29 cellular contexts compared by ENCODE assay signal in the genomic region with DNA sequence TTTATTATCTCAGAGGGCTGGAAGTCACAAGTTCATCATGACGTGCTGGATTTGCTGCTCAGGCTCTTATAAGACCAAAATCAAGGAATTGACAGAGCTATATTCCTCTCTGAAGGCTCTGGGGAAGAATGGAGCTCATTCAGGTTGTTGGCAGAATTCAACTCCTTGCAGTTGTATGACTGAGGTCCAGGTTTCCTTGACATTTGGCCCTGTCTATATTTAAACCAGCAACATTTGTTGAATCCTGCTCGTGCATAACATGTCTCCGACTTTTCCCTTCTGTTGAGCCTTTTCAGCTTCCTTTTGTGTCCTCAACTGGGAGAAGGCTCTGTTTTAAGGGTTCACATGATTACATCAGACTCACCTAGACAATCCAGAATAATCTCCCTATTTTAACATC.
"Had no signal": no experiment of that assay in that cellular context is flagged by ENCODE, and none has a peak within 500 bp of the region (broad histone marks: within the 10 kb centered on the region; RNA-seq: fewer than 3 reads in every experiment).

No MANE protein-coding gene starts in this region.

- H3K4me1 Mint-ChIP-seq: naive B cell; naive thymus-derived CD8-positive, alpha-beta T cell; nephron progenitor cell; stimulated activated effector memory CD8-positive, alpha-beta T cell treated with anti-CD3 and anti-CD28 coated beads, Interleukin-12 subunit alpha, Interleukin-12 subunit beta, amount 100 ng/mL, for 72 hours; stimulated activated naive B cell treated with anti-CD40 and anti-IgM and Interleukin-4, amounts not matched to agents 10 μg/mL and 1 μg/mL and 100 μg/mL, for 72 hours; stimulated activated naive CD8-positive, alpha-beta T cell treated with anti-CD3 and anti-CD28 coated beads, Interleukin-15, amount 100 ng/mL, for 72 hours had no signal

- H3K27ac Mint-ChIP-seq: naive thymus-derived CD8-positive, alpha-beta T cell; natural killer cell treated with Interleukin-12 subunit alpha and Interleukin-12 subunit beta and Interleukin-15 and Interleukin-18, amount 100 ng/mL, for 72 hours; nephron progenitor cell; neural progenitor cell; progenitor cell of endocrine pancreas; stimulated activated effector memory CD8-positive, alpha-beta T cell treated with anti-CD3 and anti-CD28 coated beads, Interleukin-12 subunit alpha, Interleukin-12 subunit beta, amount 100 ng/mL, for 72 hours; stimulated activated naive B cell treated with anti-CD40 and anti-IgM and Interleukin-4, amounts not matched to agents 10 μg/mL and 1 μg/mL and 100 μg/mL, for 72 hours; stimulated activated naive CD8-positive, alpha-beta T cell treated with anti-CD3 and anti-CD28 coated beads, Interleukin-15, amount 100 ng/mL, for 72 hours; type B pancreatic cell had no signal

- H3K4me2 ChIP-seq: neural progenitor cell had no signal

- H3K27me3 ChIP-seq: ovary, right lobe of liver, sigmoid colon, suprapubic skin, testis, tibial artery, transverse colon, upper lobe of right lung, uterus had no signal

- H3K27me3 Mint-ChIP-seq: progenitor cell of endocrine pancreas; stimulated activated naive CD8-positive, alpha-beta T cell treated with anti-CD3 and anti-CD28 coated beads, Interleukin-15, amount 100 ng/mL, for 72 hours; type B pancreatic cell had no signal

- H2AFZ ChIP-seq: neural progenitor cell, parathyroid adenoma had no signal

- H3K9me3 ChIP-seq: ovary, right lobe of liver, sigmoid colon, suprapubic skin, testis, tibial artery, transverse colon, upper lobe of right lung, uterus had no signal

- H3K27ac ChIP-seq: neural progenitor cell, ovary, parathyroid adenoma, right lobe of liver, sigmoid colon, skin epidermis, suprapubic skin, testis, tibial artery, transverse colon, upper lobe of right lung, uterus had no signal

- DNase-seq: naive B cell; naive thymus-derived CD8-positive, alpha-beta T cell; nephron progenitor cell; occipital lobe; ovary; posterior cingulate gyrus; right lobe of liver; sigmoid colon; stimulated activated CD4-positive, alpha-beta T cell treated with anti-CD3 and anti-CD28 coated beads, Interleukin-15, amount 100 ng/mL, for 24 hours; stimulated activated CD4-positive, alpha-beta T cell treated with anti-CD3 and anti-CD28 coated beads, Interleukin-2, amount 100 ng/mL, for 24 hours; stimulated activated CD4-positive, alpha-beta T cell treated with anti-CD3 and anti-CD28 coated beads, Interleukin-2, amount 100 ng/mL, for 48 hours; stimulated activated CD4-positive, alpha-beta T cell treated with anti-CD3 and anti-CD28 coated beads, Interleukin-4, amount 100 ng/mL, for 24 hours; stimulated activated naive B cell treated with anti-CD40 and anti-IgM and Interleukin-4, amounts not matched to agents 10 μg/mL and 1 μg/mL and 100 μg/mL, for 72 hours; stimulated activated naive CD8-positive, alpha-beta T cell treated with anti-CD3 and anti-CD28 coated beads, Interleukin-15, amount 100 ng/mL, for 72 hours; stimulated activated naive CD8-positive, alpha-beta T cell treated with anti-CD3 and anti-CD28 coated beads, Interleukin-15, Interleukin-2, amounts not matched to agents 100 U/mL and 50 U/mL, for 24 hours; substantia nigra; testis; tibial artery; transverse colon; upper lobe of right lung; uterus had no signal

- H3K4me1 ChIP-seq: neural progenitor cell, sigmoid colon, suprapubic skin, testis, tibial artery, transverse colon, upper lobe of right lung, uterus had no signal

- H3K9me3 Mint-ChIP-seq: natural killer cell treated with Interleukin-12 subunit alpha and Interleukin-12 subunit beta and Interleukin-15 and Interleukin-18, amount 100 ng/mL, for 72 hours; nephron progenitor cell; neural progenitor cell; stimulated activated effector memory CD8-positive, alpha-beta T cell treated with anti-CD3 and anti-CD28 coated beads, Interleukin-12 subunit alpha, Interleukin-12 subunit beta, amount 100 ng/mL, for 72 hours; stimulated activated naive B cell treated with anti-CD40 and anti-IgM and Interleukin-4, amounts not matched to agents 10 μg/mL and 1 μg/mL and 100 μg/mL, for 72 hours; stimulated activated naive CD8-positive, alpha-beta T cell treated with anti-CD3 and anti-CD28 coated beads, Interleukin-15, amount 100 ng/mL, for 72 hours; type B pancreatic cell had no signal

- H3K36me3 Mint-ChIP-seq: naive B cell; naive thymus-derived CD8-positive, alpha-beta T cell; natural killer cell treated with Interleukin-12 subunit alpha and Interleukin-12 subunit beta and Interleukin-15 and Interleukin-18, amount 100 ng/mL, for 72 hours; neural progenitor cell; stimulated activated effector memory CD8-positive, alpha-beta T cell treated with anti-CD3 and anti-CD28 coated beads, Interleukin-12 subunit alpha, Interleukin-12 subunit beta, amount 100 ng/mL, for 72 hours; stimulated activated naive B cell treated with anti-CD40 and anti-IgM and Interleukin-4, amounts not matched to agents 10 μg/mL and 1 μg/mL and 100 μg/mL, for 72 hours; type B pancreatic cell had no signal

- H3K4me3 Mint-ChIP-seq: naive B cell; naive thymus-derived CD8-positive, alpha-beta T cell; natural killer cell treated with Interleukin-12 subunit alpha and Interleukin-12 subunit beta and Interleukin-15 and Interleukin-18, amount 100 ng/mL, for 72 hours; nephron progenitor cell; neural progenitor cell; stimulated activated effector memory CD8-positive, alpha-beta T cell treated with anti-CD3 and anti-CD28 coated beads, Interleukin-12 subunit alpha, Interleukin-12 subunit beta, amount 100 ng/mL, for 72 hours; stimulated activated naive B cell treated with anti-CD40 and anti-IgM and Interleukin-4, amounts not matched to agents 10 μg/mL and 1 μg/mL and 100 μg/mL, for 72 hours; stimulated activated naive CD8-positive, alpha-beta T cell treated with anti-CD3 and anti-CD28 coated beads, Interleukin-15, amount 100 ng/mL, for 72 hours; type B pancreatic cell had no signal

- H3K79me2 ChIP-seq: parathyroid adenoma had no signal

- H3K4me3 ChIP-seq: neural progenitor cell, ovary, right lobe of liver, sigmoid colon, skin epidermis, suprapubic skin, testis, tibial artery, transverse colon, upper lobe of right lung, uterus had no signal

- H3K36me3 ChIP-seq: neural progenitor cell, ovary, right lobe of liver, sigmoid colon, suprapubic skin, tibial artery, transverse colon, upper lobe of right lung, uterus had no signal

- ATAC-seq: naive thymus-derived CD8-positive, alpha-beta T cell; natural killer cell treated with Interleukin-12 subunit alpha and Interleukin-12 subunit beta and Interleukin-15 and Interleukin-18, amount 100 ng/mL, for 72 hours; right lobe of liver; stimulated activated effector memory CD8-positive, alpha-beta T cell treated with anti-CD3 and anti-CD28 coated beads, Interleukin-12 subunit alpha, Interleukin-12 subunit beta, amount 100 ng/mL, for 72 hours; stimulated activated naive B cell treated with anti-CD40 and anti-IgM and Interleukin-4, amounts not matched to agents 10 μg/mL and 1 μg/mL and 100 μg/mL, for 72 hours; stimulated activated naive CD8-positive, alpha-beta T cell treated with anti-CD3 and anti-CD28 coated beads, Interleukin-15, amount 100 ng/mL, for 72 hours; stimulated activated naive CD8-positive, alpha-beta T cell treated with anti-CD3 and anti-CD28 coated beads, Interleukin-15, Interleukin-2, amounts not matched to agents 100 U/mL and 50 U/mL, for 24 hours; upper lobe of right lung had no signal

- H3K9ac ChIP-seq: neural progenitor cell, parathyroid adenoma had no signal
